In the genomic region with DNA sequence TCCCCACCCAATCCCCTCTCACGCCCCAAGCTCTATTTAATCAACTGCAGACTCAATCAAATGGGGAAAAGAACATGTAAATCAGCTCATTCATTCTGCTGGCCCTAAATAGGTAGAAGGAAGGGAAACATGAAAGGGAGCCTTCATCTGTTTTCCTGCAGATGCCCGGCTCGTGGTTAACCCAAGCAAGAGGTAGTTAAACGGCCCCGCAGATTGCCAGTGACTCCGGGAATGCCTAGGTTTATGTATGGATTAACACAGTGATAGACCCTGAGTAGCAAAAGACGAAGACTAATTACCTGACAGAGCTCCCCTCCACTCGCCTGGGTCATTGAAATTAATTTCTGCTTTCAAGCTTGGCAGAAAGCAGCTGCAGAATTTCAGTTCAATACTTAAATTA, we compare ENCODE assay signal across 1 cellular context.
TF ChIP-seq lines count a peak whose summit lies in the region.

No MANE protein-coding gene starts in this region.

TF ChIP-seq in GM23338, 12 proteins besides CTCF, POLR2A, EP300 and RAD21 (continued from another document):
- TF ChIP-seq, protein P1, sequence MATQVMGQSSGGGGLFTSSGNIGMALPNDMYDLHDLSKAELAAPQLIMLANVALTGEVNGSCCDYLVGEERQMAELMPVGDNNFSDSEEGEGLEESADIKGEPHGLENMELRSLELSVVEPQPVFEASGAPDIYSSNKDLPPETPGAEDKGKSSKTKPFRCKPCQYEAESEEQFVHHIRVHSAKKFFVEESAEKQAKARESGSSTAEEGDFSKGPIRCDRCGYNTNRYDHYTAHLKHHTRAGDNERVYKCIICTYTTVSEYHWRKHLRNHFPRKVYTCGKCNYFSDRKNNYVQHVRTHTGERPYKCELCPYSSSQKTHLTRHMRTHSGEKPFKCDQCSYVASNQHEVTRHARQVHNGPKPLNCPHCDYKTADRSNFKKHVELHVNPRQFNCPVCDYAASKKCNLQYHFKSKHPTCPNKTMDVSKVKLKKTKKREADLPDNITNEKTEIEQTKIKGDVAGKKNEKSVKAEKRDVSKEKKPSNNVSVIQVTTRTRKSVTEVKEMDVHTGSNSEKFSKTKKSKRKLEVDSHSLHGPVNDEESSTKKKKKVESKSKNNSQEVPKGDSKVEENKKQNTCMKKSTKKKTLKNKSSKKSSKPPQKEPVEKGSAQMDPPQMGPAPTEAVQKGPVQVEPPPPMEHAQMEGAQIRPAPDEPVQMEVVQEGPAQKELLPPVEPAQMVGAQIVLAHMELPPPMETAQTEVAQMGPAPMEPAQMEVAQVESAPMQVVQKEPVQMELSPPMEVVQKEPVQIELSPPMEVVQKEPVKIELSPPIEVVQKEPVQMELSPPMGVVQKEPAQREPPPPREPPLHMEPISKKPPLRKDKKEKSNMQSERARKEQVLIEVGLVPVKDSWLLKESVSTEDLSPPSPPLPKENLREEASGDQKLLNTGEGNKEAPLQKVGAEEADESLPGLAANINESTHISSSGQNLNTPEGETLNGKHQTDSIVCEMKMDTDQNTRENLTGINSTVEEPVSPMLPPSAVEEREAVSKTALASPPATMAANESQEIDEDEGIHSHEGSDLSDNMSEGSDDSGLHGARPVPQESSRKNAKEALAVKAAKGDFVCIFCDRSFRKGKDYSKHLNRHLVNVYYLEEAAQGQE (IDR thresholded peaks at IDR 0.05; ENCODE audit: unreplicated experiment): no peak
- no peak for TF ChIP-seq ZNF114 (CRISPR knock-in tag; IDR thresholded peaks at IDR 0.05)
